ENCODE assay signal across 1 cellular context in genomic region chr19:3804429-3804828, GRCh38.
TF ChIP-seq lines count a peak whose summit lies in the region.

No MANE protein-coding gene starts in this region.

TF ChIP-seq in HepG2, 621 proteins besides CTCF, POLR2A, EP300 and RAD21:
- TF ChIP-seq MNT (IDR thresholded peaks at IDR 0.05) = peak; percentile 81
- no peak for TF ChIP-seq FOXA3 (CRISPR knock-in tag; IDR thresholded peaks at IDR 0.05)
- no peak for TF ChIP-seq FOXK1 (CRISPR knock-in tag; IDR thresholded peaks at IDR 0.05; ENCODE audit: borderline replicate concordance, low read depth)
TF ChIP-seq in HepG2: peak in this region for 1.
